ENCODE assay signal across 24 cellular contexts in genomic region chr21:39197448-39197847, GRCh38. TPM values are rescaled to one million over a fixed set of nuclear protein-coding genes. Genes with fewer than 3 reads are reported as not detected.
DNase-seq lines count a peak whose midpoint lies in the region; ATAC-seq, FAIRE-seq and TF ChIP-seq lines count a peak whose summit lies in the region.
"Had no signal": no experiment of that assay in that cellular context is flagged by ENCODE, and none has a peak within 500 bp of the region (broad histone marks: within the 10 kb centered on the region; RNA-seq: fewer than 3 reads in every experiment).

No MANE protein-coding gene starts in this region.

- CTCF ChIA-PET in HepG2 (lab: Yijun Ruan, JAX; ENCODE audit: low intra/inter-chr PET ratio, low total read pairs), result no interaction called here

- in situ Hi-C loops in HepG2 (cut with HindIII; ENCODE audit: extremely low pct_ligation_motif_present, low pct_unique_long_range_greater_than_20kb), result no loop called here

- H3K9me3 ChIP-seq in right lobe of liver (no peaks in the 10 kb centered on the region), HepG2 (ENCODE audit: low read length) (no peaks in the 10 kb centered on the region), left lung (no peaks in the 10 kb centered on the region), upper lobe of right lung (no peaks in the 10 kb centered on the region)
- H3K9me3 ChIP-seq: BE2C had no signal

- no peaks in the 10 kb centered on the region for H4K20me1 ChIP-seq in HepG2 (ENCODE audit: insufficient read depth, low read length)

- H3K36me3 ChIP-seq in right lobe of liver (peaks cover 0 to 69% (median 22%) of the 10 kb centered on the region in 4 donors), HepG2 (replicated peaks in 1 of 2; ENCODE audit: control insufficient read depth in 1 of 2, insufficient read depth in 2 of 2, low read length in 2 of 2) (peaks cover 20 to 67% of the 10 kb centered on the region in 2 experiments), left lung (peaks cover 0 to 76% of the 10 kb centered on the region in 2 donors), upper lobe of right lung (peaks cover 79% of the 10 kb centered on the region)

- H3K4me3 Mint-ChIP-seq in endothelial cell (ENCODE audit: unreplicated experiment) (no peak overlapping the region), CD14-positive monocyte (no peak overlapping the region)

- intact Hi-C loops in right lobe of liver (cut with DNase I) (no loop called here), HepG2 (cut with micrococcal nuclease; ENCODE audit: unreplicated experiment) (loop anchor here (5.0 kb wide), 1 partner anchor 35 kb away; no protein-coding TSS in a partner anchor), left lung (cut with DNase I) (no loop called here), upper lobe of right lung (cut with DNase I) (no loop called here), CD14-positive monocyte (cut with micrococcal nuclease) (no loop called here)

- no peak for TF ChIP-seq RAD21 in HepG2 (CRISPR knock-in tag; IDR thresholded peaks at IDR 0.05)

- no peak overlapping the region for H3K4me3 ChIP-seq in right lobe of liver
- H3K4me3 ChIP-seq in HepG2 (replicated peaks in 1 of 3; ENCODE audit: insufficient read depth in 1 of 3, low read depth in 2 of 3, low read length in 3 of 3), result no peak overlapping the region
- no peak overlapping the region for H3K4me3 ChIP-seq in left lung
- no peak overlapping the region for H3K4me3 ChIP-seq in upper lobe of right lung

- H3K27ac ChIP-seq in right lobe of liver (no peak overlapping the region), HepG2 (ENCODE audit: extremely low read length, insufficient read depth, low read length) (no peak overlapping the region), left lung (no peak overlapping the region), upper lobe of right lung (no peak overlapping the region)
- H3K27ac ChIP-seq: RWPE1 had no signal

- no peaks in the 10 kb centered on the region for H3K79me2 ChIP-seq in HepG2 (ENCODE audit: insufficient read depth, low read length)

- H3K27me3 ChIP-seq in right lobe of liver (no peaks in the 10 kb centered on the region), HepG2 (ENCODE audit: control insufficient read depth in 1 of 2, insufficient read depth in 2 of 2, low read length in 2 of 2) (no peaks in the 10 kb centered on the region), left lung (no peaks in the 10 kb centered on the region), upper lobe of right lung (no peaks in the 10 kb centered on the region)
- H3K27me3 ChIP-seq: BE2C had no signal

- FAIRE-seq in HepG2 (lab: Jason Lieb, UNC), result no peak

- H3K27ac Mint-ChIP-seq in endothelial cell (ENCODE audit: unreplicated experiment) (peak overlapping the region; percentile 65), CD14-positive monocyte (no peak overlapping the region)

- POLR2A ChIA-PET in HepG2 (lab: Yijun Ruan, JAX), result interaction anchor here (0.7 kb wide), 1 partner anchor 183 kb away, joined by 3 read pairs; a partner anchor contains a TSS

- DNase-seq in right lobe of liver, result no peak
- DNase-seq in HepG2 (ENCODE audit: low spot score), result no peak
- no peak for DNase-seq in endothelial cell (ENCODE audit: low spot score)
- DNase-seq in left lung, result no peak
- no peak for DNase-seq in upper lobe of right lung
- DNase-seq in UCSD-AML1 (lab: John Stamatoyannopoulos, UW; ENCODE audit: unreplicated experiment), result no peak
- no peak for DNase-seq in HPDE6-E6E7 (ENCODE audit: extremely low spot score)
- DNase-seq in CD14-positive monocyte (ENCODE audit: low spot score), result no peak
- DNase-seq: BE2C; CD4-positive, CD25-positive, alpha-beta regulatory T cell; EL; GF-D8; GOT3; Kasumi-1; MM.1S; NCI-H1048; NCI-H1436; NCI-H187 treated with DMSO at 0.1 percent for 48 hours; NCI-H2107; NCI-H510A; NCI-H748 treated with DMSO at 0.1 percent for 48 hours; SIG-M5 had no signal

- H3K36me3 Mint-ChIP-seq in endothelial cell (ENCODE audit: low read depth, unreplicated experiment) (peaks cover 23% of the 10 kb centered on the region), CD14-positive monocyte (peaks cover 72 to 82% of the 10 kb centered on the region in 2 donors)

- TF ChIP-seq EP300 in HepG2 (IDR thresholded peaks at IDR 0.05; ENCODE audit: low read depth in 2 of 2, low read length in 2 of 2) (no peak), HepG2 (CRISPR knock-in tag; IDR thresholded peaks at IDR 0.05; ENCODE audit: borderline replicate concordance) (no peak)

- H3K9me3 Mint-ChIP-seq in endothelial cell (ENCODE audit: unreplicated experiment) (no peaks in the 10 kb centered on the region), CD14-positive monocyte (no peaks in the 10 kb centered on the region)
- H3K9me3 Mint-ChIP-seq: CD4-positive, CD25-positive, alpha-beta regulatory T cell had no signal

- H3K27me3 Mint-ChIP-seq in endothelial cell (ENCODE audit: unreplicated experiment), result no peaks in the 10 kb centered on the region
- no peaks in the 10 kb centered on the region for H3K27me3 Mint-ChIP-seq in CD14-positive monocyte (ENCODE audit: low read depth in 3 of 3)
- H3K27me3 Mint-ChIP-seq: CD4-positive, CD25-positive, alpha-beta regulatory T cell had no signal

- ATAC-seq in right lobe of liver (peak in 3 of 4 donors; percentile 16 to 57 (median 42)), HepG2 (no peak), left lung (peak; percentile 87), upper lobe of right lung (peak; percentile 31)
- ATAC-seq: HCT116 had no signal

- WGBS in right lobe of liver (ENCODE audit: insufficient coverage, low coverage, low lambda C conversion rate, missing lambda C conversion rate), result 41% methylated on average over 4 of the region's 4 CpGs
- WGBS in HepG2 (ENCODE audit: low lambda C conversion rate), result 80% methylated on average over 4 of the region's 4 CpGs

- H3K9ac ChIP-seq in HepG2 (ENCODE audit: insufficient read depth, low read depth, low read length), result no peak overlapping the region

- H3K4me1 Mint-ChIP-seq in endothelial cell (ENCODE audit: unreplicated experiment) (peaks cover 22% of the 10 kb centered on the region), CD14-positive monocyte (no peaks in the 10 kb centered on the region)

- TF ChIP-seq CTCF in right lobe of liver (IDR thresholded peaks at IDR 0.05) (no peak), HepG2 (CRISPR knock-in tag; IDR thresholded peaks at IDR 0.05) (no peak), endothelial cell (IDR thresholded peaks at IDR 0.05; ENCODE audit: unreplicated experiment) (no peak), left lung (IDR thresholded peaks at IDR 0.05) (no peak), upper lobe of right lung (IDR thresholded peaks at IDR 0.05) (no peak), CD14-positive monocyte (IDR thresholded peaks at IDR 0.05) (no peak)

- no peak overlapping the region for H2AFZ ChIP-seq in HepG2 (ENCODE audit: low read length)

- no peak overlapping the region for H3K4me2 ChIP-seq in HepG2 (ENCODE audit: low read depth, low read length)

- no peaks in the 10 kb centered on the region for H3K4me1 ChIP-seq in right lobe of liver
- H3K4me1 ChIP-seq in HepG2 (ENCODE audit: insufficient read depth, low read length), result no peaks in the 10 kb centered on the region
- no peaks in the 10 kb centered on the region for H3K4me1 ChIP-seq in left lung
- no peaks in the 10 kb centered on the region for H3K4me1 ChIP-seq in upper lobe of right lung
- H3K4me1 ChIP-seq: BE2C had no signal

- TF ChIP-seq POLR2A in right lobe of liver (IDR thresholded peaks at IDR 0.05), result no peak
- no peak for TF ChIP-seq POLR2A in HepG2 (IDR thresholded peaks at IDR 0.05; ENCODE audit: insufficient read depth in 1 of 2, low read depth in 2 of 2, low read length in 2 of 2)

- no TSS peak for BruUV-seq in HepG2 (replicated peaks; lab: Mats Ljungman, UMichigan)

TF ChIP-seq in HepG2, 621 proteins besides CTCF, POLR2A, EP300 and RAD21 (continues in another document):
- TF ChIP-seq POGZ (CRISPR knock-in tag; IDR thresholded peaks at IDR 0.05), result no peak
- no peak for TF ChIP-seq SRY (CRISPR knock-in tag; IDR thresholded peaks at IDR 0.05)
- TF ChIP-seq ATRX (CRISPR knock-in tag; IDR thresholded peaks at IDR 0.05; ENCODE audit: borderline replicate concordance), result no peak
- TF ChIP-seq, protein P1, sequence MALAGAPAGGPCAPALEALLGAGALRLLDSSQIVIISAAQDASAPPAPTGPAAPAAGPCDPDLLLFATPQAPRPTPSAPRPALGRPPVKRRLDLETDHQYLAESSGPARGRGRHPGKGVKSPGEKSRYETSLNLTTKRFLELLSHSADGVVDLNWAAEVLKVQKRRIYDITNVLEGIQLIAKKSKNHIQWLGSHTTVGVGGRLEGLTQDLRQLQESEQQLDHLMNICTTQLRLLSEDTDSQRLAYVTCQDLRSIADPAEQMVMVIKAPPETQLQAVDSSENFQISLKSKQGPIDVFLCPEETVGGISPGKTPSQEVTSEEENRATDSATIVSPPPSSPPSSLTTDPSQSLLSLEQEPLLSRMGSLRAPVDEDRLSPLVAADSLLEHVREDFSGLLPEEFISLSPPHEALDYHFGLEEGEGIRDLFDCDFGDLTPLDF (CRISPR knock-in tag; IDR thresholded peaks at IDR 0.05), result no peak

RNA-seq across cellular contexts. Expression of gene PSMG1, which starts 14.2 kb away (rescaled TPM):
- total RNA-seq in right lobe of liver (10 to 100 TPM; 17.1 to 32.4 (median 26.0) TPM), HepG2 (2016; rRNA removed; fragmentation: Illumina TruSeq; extraction: Trizol) (173 and 184 TPM in 2 replicates), endothelial cell (ENCODE audit: unreplicated experiment) (36.8 TPM), left lung (10 to 100 TPM; 32.4 to 41.3 TPM), upper lobe of right lung (21.4 TPM)
- total RNA-seq in HepG2 (2016; cell fraction: cytosol; rRNA removed; fragmentation: Illumina TruSeq; extraction: Trizol; ENCODE audit: low read depth), result 63.4 and 63.6 TPM in 2 replicates
- 173 and 194 TPM in 2 replicates for total RNA-seq in HepG2 (2016; cell fraction: insoluble cytoplasmic fraction; rRNA removed; fragmentation: Illumina TruSeq; extraction: Trizol)
- total RNA-seq in HepG2 (2016; cell fraction: membrane; rRNA removed; fragmentation: Illumina TruSeq; extraction: Trizol), result 86.8 and 90.7 TPM in 2 replicates
- 72.7 and 90.4 TPM in 2 replicates for total RNA-seq in HepG2 (2016; cell fraction: nucleus; rRNA removed; fragmentation: Illumina TruSeq; extraction: Trizol)
- polyA plus RNA-seq in HepG2 (2011; rRNA removed) (48.0 and 63.6 TPM in 2 replicates), CD14-positive monocyte (10 to 100 TPM; 26.2 to 29.2 TPM)
- 34.3 and 49.4 TPM in 2 replicates for polyA plus RNA-seq in HepG2 (2011; cell fraction: cytosol; rRNA removed)
- 15.8 and 21.3 TPM in 2 replicates for polyA plus RNA-seq in HepG2 (2011; cell fraction: nucleus; rRNA removed)
- polyA plus RNA-seq in HepG2 (2012), result 53.0 and 76.8 TPM in 2 replicates
- 55.8 and 70.6 TPM in 2 replicates for polyA plus RNA-seq in HepG2 (2016; cell fraction: cytosol; fragmentation: Illumina TruSeq; extraction: Trizol; ENCODE audit: low read depth)
- polyA plus RNA-seq in HepG2 (2016; cell fraction: insoluble cytoplasmic fraction; fragmentation: Illumina TruSeq; extraction: Trizol; ENCODE audit: low read depth), result 206 and 228 TPM in 2 replicates
- polyA plus RNA-seq in HepG2 (2016; cell fraction: membrane; fragmentation: Illumina TruSeq; extraction: Trizol; ENCODE audit: low read depth), result 73.9 and 74.0 TPM in 2 replicates
- 139 and 145 TPM in 2 replicates for polyA plus RNA-seq in HepG2 (2016; cell fraction: nucleus; fragmentation: Illumina TruSeq; extraction: Trizol; ENCODE audit: insufficient read depth, low read depth)
- 9.2 and 15.6 TPM in 2 replicates for polyA minus RNA-seq in HepG2 (2011; rRNA and poly(A)+ RNA removed; ENCODE audit: low replicate concordance)
- polyA minus RNA-seq in HepG2 (2011; cell fraction: cytosol; rRNA and poly(A)+ RNA removed), result 19.7 and 23.0 TPM in 2 replicates
- 33.6 and 41.3 TPM in 2 replicates for polyA minus RNA-seq in HepG2 (2011; cell fraction: nucleus; rRNA and poly(A)+ RNA removed)
